Comparison of ENCODE assay signal across 14 cellular contexts in the genomic region with DNA sequence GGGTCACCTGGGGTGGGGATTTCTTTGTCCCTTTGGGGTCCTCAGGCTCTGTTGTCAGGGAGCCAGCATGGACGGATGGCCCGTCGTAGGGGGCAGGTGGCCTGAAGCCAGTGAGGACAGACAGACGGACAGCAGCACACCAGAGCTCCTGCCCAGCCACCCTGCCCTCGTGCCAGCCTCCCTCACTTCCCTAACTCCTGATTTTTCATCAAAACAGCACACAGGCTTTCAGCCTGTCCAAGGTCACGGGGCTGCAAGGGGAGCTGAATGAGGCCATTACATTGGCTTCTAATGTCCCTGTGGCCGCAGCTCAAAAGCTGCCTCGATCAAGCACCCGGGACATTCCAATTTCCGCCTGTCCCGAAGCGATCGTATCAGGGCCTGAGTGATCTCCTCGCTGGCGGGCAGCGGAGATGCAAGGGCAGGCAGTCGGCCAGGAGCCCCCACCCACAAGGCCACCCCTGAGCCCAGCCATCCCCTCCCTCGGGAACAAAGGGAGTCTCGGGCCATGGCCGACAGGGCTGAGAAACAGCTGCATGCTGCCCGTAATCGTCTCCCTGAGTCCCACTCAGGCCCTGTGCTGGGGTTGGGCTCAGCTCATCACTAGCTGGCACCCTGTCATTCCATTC. TPM values are rescaled to one million over a fixed set of nuclear protein-coding genes. Genes with fewer than 3 reads are reported as not detected.
DNase-seq lines count a peak whose midpoint lies in the region; ATAC-seq and TF ChIP-seq lines count a peak whose summit lies in the region.
"Had no signal": no experiment of that assay in that cellular context is flagged by ENCODE, and none has a peak within 500 bp of the region (broad histone marks: within the 10 kb centered on the region; RNA-seq: fewer than 3 reads in every experiment).

No MANE protein-coding gene starts in this region.

- WGBS in psoas muscle, 3 donors, result 59 to 65% (median 65%) methylated on average over 22 of the region's 22 CpGs

- no peaks in the 10 kb centered on the region for H3K27me3 Mint-ChIP-seq in effector memory CD8-positive, alpha-beta T cell
- H3K27me3 Mint-ChIP-seq in activated naive CD4-positive, alpha-beta T cell treated with anti-CD3 and anti-CD28 coated beads, Interleukin-2, amount 10 ng/mL, durations not matched to agents 7 days and 5 days, result no peaks in the 10 kb centered on the region

- H3K27ac Mint-ChIP-seq in effector memory CD8-positive, alpha-beta T cell, result no peak overlapping the region
- H3K27ac Mint-ChIP-seq in activated naive CD4-positive, alpha-beta T cell treated with anti-CD3 and anti-CD28 coated beads, Interleukin-2, amount 10 ng/mL, durations not matched to agents 7 days and 5 days, result no peak overlapping the region
- H3K27ac Mint-ChIP-seq: activated T-cell treated with anti-CD3 and anti-CD28 coated beads, Interleukin-2, amount 50 U/mL, for 72 hours had no signal

- peaks cover 0 to 3% of the 10 kb centered on the region in 2 donors for H3K9me3 Mint-ChIP-seq in effector memory CD8-positive, alpha-beta T cell
- H3K9me3 Mint-ChIP-seq in activated naive CD4-positive, alpha-beta T cell treated with anti-CD3 and anti-CD28 coated beads, Interleukin-2, amount 10 ng/mL, durations not matched to agents 7 days and 5 days, result peaks cover 5% of the 10 kb centered on the region
- H3K9me3 Mint-ChIP-seq: activated T-cell treated with anti-CD3 and anti-CD28 coated beads, Interleukin-2, amount 50 U/mL, for 72 hours had no signal

- no peak overlapping the region for H3K4me3 ChIP-seq in psoas muscle

- CTCF ChIA-PET in activated naive CD4-positive, alpha-beta T cell treated with anti-CD3 and anti-CD28 coated beads, Interleukin-2, amount 10 ng/mL, durations not matched to agents 7 days and 5 days (lab: Charles Lee), result interaction anchor here (0.9 kb wide), 1 partner anchor 44 kb away, joined by 3 read pairs; no protein-coding TSS in a partner anchor

- no peaks in the 10 kb centered on the region for H3K27me3 ChIP-seq in psoas muscle (ENCODE audit: insufficient read depth in 3 of 3, low read length in 2 of 3)
- H3K27me3 ChIP-seq: neutrophil had no signal

- H3K27ac ChIP-seq in caudate nucleus (ENCODE audit: low read depth, low read length) (peak overlapping the region; percentile 69), psoas muscle (peak overlapping the region; percentile 36)
- H3K27ac ChIP-seq: neutrophil had no signal

- TF ChIP-seq CTCF in psoas muscle (IDR thresholded peaks at IDR 0.05), result no peak

- DNase-seq in AG08395 (ENCODE audit: low spot score) (peak; percentile 23), caudate nucleus (lab: John Stamatoyannopoulos, UW) (peak in 4 of 61 donors; percentile 20 to 55 (median 46)), left lobe of liver (ENCODE audit: low spot score) (peak; percentile 52), psoas muscle (peak; percentile 23 to 55), ureter (ENCODE audit: low spot score) (no peak), iPS-NIHi11 (ENCODE audit: low spot score) (no peak)
- DNase-seq in effector memory CD8-positive, alpha-beta T cell, result no peak
- no peak for DNase-seq in activated naive CD4-positive, alpha-beta T cell treated with anti-CD3 and anti-CD28 coated beads, Interleukin-2, amount 10 ng/mL, durations not matched to agents 7 days and 5 days
- DNase-seq: activated T-cell treated with anti-CD3 and anti-CD28 coated beads, Interleukin-2, amount 50 U/mL, for 72 hours; HCEC 1CT; NCI-H1105 treated with DMSO at 0.1 percent for 48 hours; NCI-H526 treated with DMSO at 0.1 percent for 48 hours had no signal

- no peak overlapping the region for H3K4me3 Mint-ChIP-seq in effector memory CD8-positive, alpha-beta T cell
- H3K4me3 Mint-ChIP-seq in activated naive CD4-positive, alpha-beta T cell treated with anti-CD3 and anti-CD28 coated beads, Interleukin-2, amount 10 ng/mL, durations not matched to agents 7 days and 5 days, result no peak overlapping the region
- H3K4me3 Mint-ChIP-seq: activated T-cell treated with anti-CD3 and anti-CD28 coated beads, Interleukin-2, amount 50 U/mL, for 72 hours had no signal

- H3K4me1 Mint-ChIP-seq in effector memory CD8-positive, alpha-beta T cell (ENCODE audit: low read depth in 2 of 2), result peaks cover 0 to 1% of the 10 kb centered on the region in 2 donors
- no peaks in the 10 kb centered on the region for H3K4me1 Mint-ChIP-seq in activated naive CD4-positive, alpha-beta T cell treated with anti-CD3 and anti-CD28 coated beads, Interleukin-2, amount 10 ng/mL, durations not matched to agents 7 days and 5 days

- no peaks in the 10 kb centered on the region for H3K9me3 ChIP-seq in psoas muscle
- H3K9me3 ChIP-seq: neutrophil had no signal

- no peaks in the 10 kb centered on the region for H3K36me3 ChIP-seq in psoas muscle (ENCODE audit: insufficient read depth in 1 of 2, low read depth in 1 of 2)
- H3K36me3 ChIP-seq: neutrophil had no signal

- H3K4me1 ChIP-seq in psoas muscle, result peaks cover 20% of the 10 kb centered on the region

- no peaks in the 10 kb centered on the region for H3K36me3 Mint-ChIP-seq in effector memory CD8-positive, alpha-beta T cell (ENCODE audit: insufficient read depth)
- H3K36me3 Mint-ChIP-seq in activated naive CD4-positive, alpha-beta T cell treated with anti-CD3 and anti-CD28 coated beads, Interleukin-2, amount 10 ng/mL, durations not matched to agents 7 days and 5 days, result no peaks in the 10 kb centered on the region

- intact Hi-C loops in psoas muscle (cut with DNase I), result loop anchor here in 1 of 2 donors (5.0 kb wide), 1 partner anchor 43 kb away; no protein-coding TSS in a partner anchor

- no peak for ATAC-seq in left lobe of liver
- ATAC-seq in psoas muscle, result no peak
- ATAC-seq in effector memory CD8-positive, alpha-beta T cell (replicated peaks), result no peak
- ATAC-seq: activated T-cell treated with anti-CD3 and anti-CD28 coated beads, Interleukin-2, amount 50 U/mL, for 72 hours; esophagus mucosa had no signal

RNA-seq across cellular contexts. Expression of gene RNU6ATAC, which starts 50.5 kb away (rescaled TPM):
- total RNA-seq in left lobe of liver, result 25.8 TPM
- 100 to 1,000 TPM in 2 of 4 donors, 10 to 100 TPM in 2; 13.1 to 120 (median 74.0) TPM for total RNA-seq in psoas muscle
- not detected for polyA plus RNA-seq in psoas muscle
- 13.6 TPM for total RNA-seq in ureter

Comparison
In these comparisons a context has a peak if more than half of its experiments do, and no peak if none do; other contexts are left out.
1. DNase-seq: peak in AG08395 (single experiment), left lobe of liver (single experiment) and psoas muscle (2 of 2); none in ureter (single experiment), effector memory CD8-positive, alpha-beta T cell (0 of 3), activated naive CD4-positive, alpha-beta T cell treated with anti-CD3 and anti-CD28 coated beads, Interleukin-2, amount 10 ng/mL, durations not matched to agents 7 days and 5 days (single experiment) and iPS-NIHi11 (single experiment).